ENCODE assay signal across 2 cellular contexts in genomic region chr17:38547439-38547838, GRCh38.
TF ChIP-seq lines count a peak whose summit lies in the region.

No MANE protein-coding gene starts in this region.

TF ChIP-seq in HEK293, 187 proteins besides CTCF, POLR2A, EP300 and RAD21:
- no peak for TF ChIP-seq ZBTB7A (tag by site-specific recombination; IDR thresholded peaks at IDR 0.05; ENCODE audit: low read depth)
- peak; percentile 73 for TF ChIP-seq EGR2 (tag by site-specific recombination; IDR thresholded peaks at IDR 0.05; ENCODE audit: low read depth)
- TF ChIP-seq ZNF513 (tag by site-specific recombination; IDR thresholded peaks at IDR 0.05) = no peak
- TF ChIP-seq ZFHX2 (tag by site-specific recombination; conservative IDR thresholded peaks at IDR 0.05) = peak; percentile 67

TF ChIP-seq in K562, 482 proteins besides CTCF, POLR2A, EP300 and RAD21:
- TF ChIP-seq MCM5 (IDR thresholded peaks at IDR 0.05; ENCODE audit: low read depth) (no peak), EGR1 (conservative IDR thresholded peaks at IDR 0.05) (peak; percentile 29; the same call in 1 of the 2 replicates), HCFC1 (IDR thresholded peaks at IDR 0.05; ENCODE audit: low read depth, low read length) (no peak), E2F3 (CRISPR knock-in tag; IDR thresholded peaks at IDR 0.05) (no peak), IFI16 (CRISPR knock-in tag; IDR thresholded peaks at IDR 0.05) (no peak), SUPT5H (IDR thresholded peaks at IDR 0.05) (no peak)
- TF ChIP-seq, protein P1, sequence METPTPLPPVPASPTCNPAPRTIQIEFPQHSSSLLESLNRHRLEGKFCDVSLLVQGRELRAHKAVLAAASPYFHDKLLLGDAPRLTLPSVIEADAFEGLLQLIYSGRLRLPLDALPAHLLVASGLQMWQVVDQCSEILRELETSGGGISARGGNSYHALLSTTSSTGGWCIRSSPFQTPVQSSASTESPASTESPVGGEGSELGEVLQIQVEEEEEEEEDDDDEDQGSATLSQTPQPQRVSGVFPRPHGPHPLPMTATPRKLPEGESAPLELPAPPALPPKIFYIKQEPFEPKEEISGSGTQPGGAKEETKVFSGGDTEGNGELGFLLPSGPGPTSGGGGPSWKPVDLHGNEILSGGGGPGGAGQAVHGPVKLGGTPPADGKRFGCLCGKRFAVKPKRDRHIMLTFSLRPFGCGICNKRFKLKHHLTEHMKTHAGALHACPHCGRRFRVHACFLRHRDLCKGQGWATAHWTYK (CRISPR knock-in tag; IDR thresholded peaks at IDR 0.05) = 0 out of 2 replicates have a peak, but pooled peaks have one; percentile 65
